Comparison of ENCODE assay signal across 21 cellular contexts in genomic region chr4:92333056-92333455, GRCh38. TPM values are rescaled to one million over a fixed set of nuclear protein-coding genes. Genes with fewer than 3 reads are reported as not detected.
A peak's percentile ranks its signal among the peaks of the same experiment; 100 is the strongest.
DNase-seq lines count a peak whose midpoint lies in the region; ATAC-seq, FAIRE-seq and TF ChIP-seq lines count a peak whose summit lies in the region.
"Had no signal": no experiment of that assay in that cellular context is flagged by ENCODE, and none has a peak within 500 bp of the region (broad histone marks: within the 10 kb centered on the region; RNA-seq: fewer than 3 reads in every experiment).

No MANE protein-coding gene starts in this region.

- no peak overlapping the region for H3K9ac ChIP-seq in H1 (replicated peaks in 1 of 4; ENCODE audit: extremely low read depth in 1 of 4, low read depth in 3 of 4, low read length in 3 of 4)
- H3K9ac ChIP-seq: BLaER1, KMS-11 had no signal

- H3K36me3 ChIP-seq in H1 (ENCODE audit: control insufficient read depth in 2 of 4, insufficient read depth in 4 of 4, low read length in 3 of 4), result no peaks in the 10 kb centered on the region; a peak in 1 of 8 replicates
- H3K36me3 ChIP-seq: BLaER1 had no signal

- H3K27me3 ChIP-seq in H1 (replicated peaks in 1 of 4; ENCODE audit: control insufficient read depth in 3 of 4, extremely low read depth in 1 of 4, insufficient read depth in 3 of 4, low read length in 3 of 4), result no peaks in the 10 kb centered on the region
- H3K27me3 ChIP-seq: BLaER1 had no signal

- no peak overlapping the region for H3K23ac ChIP-seq in H1 (ENCODE audit: insufficient read length)

- 0 out of 4 replicates have a peak, but pooled peaks cover 0 to 3% of the 10 kb centered on the region in 2 experiments for H3K79me2 ChIP-seq in H1 (ENCODE audit: control insufficient read depth in 1 of 2, insufficient read depth in 2 of 2, low read length in 2 of 2)

- H3K4me3 ChIP-seq in H1 (ENCODE audit: extremely low read depth in 1 of 4, insufficient read depth in 2 of 4, low read depth in 3 of 4, low read length in 4 of 4), result no peak overlapping the region
- no peak overlapping the region for H3K4me3 ChIP-seq in skeletal muscle cell (ENCODE audit: low read depth, low read length)
- H3K4me3 ChIP-seq: BLaER1 had no signal

- 100% methylated on average over 2 of the region's 2 CpGs; no CpG with 5 or more reads in 1 of the 2 experiments for WGBS in H1 (ENCODE audit: extremely low coverage in 1 of 2, insufficient coverage in 1 of 2, insufficient read length in 1 of 2, insufficient replicate concordance in 2 of 2, low coverage in 1 of 2, low lambda C conversion rate in 2 of 2, missing lambda C conversion rate in 1 of 2), 2 experiments

- H4K20me1 ChIP-seq in H1 (replicated peaks in 1 of 2; ENCODE audit: control insufficient read depth in 1 of 2, insufficient read depth in 2 of 2, low read length in 2 of 2), result no peaks in the 10 kb centered on the region
- H4K20me1 ChIP-seq: BLaER1 had no signal

- H4K5ac ChIP-seq in H1 (ENCODE audit: insufficient read length, low read depth, low read length), result no peak overlapping the region

- FAIRE-seq in H1 (lab: Jason Lieb, UNC), result no peak
- FAIRE-seq: HTR-8/SVneo had no signal

- H4K8ac ChIP-seq in H1 (ENCODE audit: extremely low read depth, insufficient read depth, low read length), result no peak overlapping the region

- no peak overlapping the region for H2BK120ac ChIP-seq in H1 (replicated peaks; ENCODE audit: low read depth, low read length)

- no peak overlapping the region; the same call in 1 of the 2 replicates for H2BK15ac ChIP-seq in H1 (ENCODE audit: low read length)

- H2BK12ac ChIP-seq in H1 (ENCODE audit: low read depth, low read length), result peak overlapping the region; percentile 11; the same call in 1 of the 2 replicates

- TF ChIP-seq CTCF in H1 (IDR thresholded peaks at IDR 0.05; ENCODE audit: control extremely low read depth in 1 of 3, insufficient read depth in 1 of 3, low read depth in 1 of 3, low read length in 3 of 3), result no peak; a peak in 1 of 4 replicates

- no peak overlapping the region for H3K18ac ChIP-seq in H1 (ENCODE audit: extremely low read depth, low read length)

- in situ Hi-C loops in G401 (cut with HindIII; ENCODE audit: low sequenced_read_pairs), result no loop called here

- H2AK5ac ChIP-seq in H1 (ENCODE audit: low read depth, low read length), result peak overlapping the region; percentile 17; the same call in 1 of the 2 replicates

- CTCF ChIA-PET in H1 (lab: Charles Lee; ENCODE audit: partially characterized antibody), result interaction anchor here (1.0 to 2.2 kb wide), 3 partner anchors 11 to 35 kb away, joined by 3 to 6 read pairs (median 3); no protein-coding TSS in a partner anchor

- H3K4me2 ChIP-seq in H1 (ENCODE audit: insufficient read depth in 1 of 2, low read depth in 2 of 2, low read length in 2 of 2), result no peak overlapping the region
- H3K4me2 ChIP-seq: BLaER1, KMS-11 had no signal

- H3K4ac ChIP-seq in H1 (replicated peaks; ENCODE audit: insufficient read length, low read depth, low read length), result no peak overlapping the region

- TF ChIP-seq RAD21 in H1 (IDR thresholded peaks at IDR 0.05 in 1 of 2, conservative IDR thresholded peaks at IDR 0.05 in 1 of 2; ENCODE audit: low read depth in 2 of 2, low read length in 2 of 2), result no peak

- no peaks in the 10 kb centered on the region for H3K9me3 ChIP-seq in H1 (ENCODE audit: insufficient read depth in 2 of 2, low read depth in 1 of 2, low read length in 1 of 2)
- H3K9me3 ChIP-seq: BLaER1, Caco-2 had no signal

- H3K27ac ChIP-seq in H1 (ENCODE audit: low read depth, low read length), result no peak overlapping the region
- H3K27ac ChIP-seq: BLaER1, KMS-11 had no signal

- ATAC-seq in GM21723 (IDR thresholded peaks at IDR 0.05; ENCODE audit: unreplicated experiment), result no peak

- H3K56ac ChIP-seq in H1 (replicated peaks; ENCODE audit: insufficient read length, low read depth, low read length), result no peak overlapping the region

- H2BK20ac ChIP-seq in H1 (ENCODE audit: low read length), result no peak overlapping the region

- peak overlapping the region; percentile 40 for H3K14ac ChIP-seq in H1 (ENCODE audit: insufficient read length)

- TF ChIP-seq EP300 in H1 (IDR thresholded peaks at IDR 0.05; ENCODE audit: borderline replicate concordance in 1 of 2, low read depth in 2 of 2, low read length in 2 of 2), result no peak

- H3K79me1 ChIP-seq in H1 (ENCODE audit: low read depth, low read length), result peaks cover 2% of the 10 kb centered on the region; the same call in 1 of the 2 replicates

- no peak for TF ChIP-seq POLR2A in H1 (IDR thresholded peaks at IDR 0.05; ENCODE audit: control extremely low read depth in 1 of 2, low read depth in 2 of 2, low read length in 2 of 2)

- H3K4me1 ChIP-seq in H1 (replicated peaks in 1 of 4; ENCODE audit: control insufficient read depth in 3 of 4, insufficient read depth in 4 of 4, low read length in 3 of 4), result peaks cover 0 to 9% (median 2%) of the 10 kb centered on the region in 4 experiments; a peak in 4 of 7 replicates
- H3K4me1 ChIP-seq: BLaER1, Caco-2 had no signal

- H3K23me2 ChIP-seq in H1 (ENCODE audit: low read depth, low read length), result no peaks in the 10 kb centered on the region

- H4K91ac ChIP-seq in H1 (replicated peaks; ENCODE audit: insufficient read length, low read length), result no peak overlapping the region

- POLR2A ChIA-PET in H1 (lab: Charles Lee; ENCODE audit: partially characterized antibody), result no interaction called here

- H2BK5ac ChIP-seq in H1 (ENCODE audit: low read depth, low read length), result no peak overlapping the region

- DNase-seq in G401 (ENCODE audit: low spot score), result peak; percentile 40
- DNase-seq in HT1080 (ENCODE audit: low read depth), result peak; percentile 3
- DNase-seq in H1 (ENCODE audit: low read depth in 1 of 2, low spot score in 2 of 2), result no peak
- peak; percentile 8 for DNase-seq in skeletal muscle cell (ENCODE audit: low read depth)
- DNase-seq in NCI-H82 treated with DMSO at 0.1 percent for 48 hours (lab: John Stamatoyannopoulos, UW; ENCODE audit: unreplicated experiment), result no peak
- no peak for DNase-seq in HK-2 (ENCODE audit: unreplicated experiment)
- DNase-seq: Caco-2; CD4-positive, alpha-beta memory T cell; GDM1; H9; HFFc6; NCI-H1105 treated with DMSO at 0.1 percent for 48 hours; NCI-H2029 treated with DMSO at 0.1 percent for 48 hours; NCI-H226; NCI-H524; NCI-H82; SHP77 had no signal

- H2AFZ ChIP-seq in H1 (ENCODE audit: low read length), result no peak overlapping the region

TF ChIP-seq in H1, 55 proteins besides CTCF, POLR2A, EP300 and RAD21:
- no peak for TF ChIP-seq CEBPB (IDR thresholded peaks at IDR 0.05; ENCODE audit: low read depth, low read length)
- TF ChIP-seq MAX (IDR thresholded peaks at IDR 0.05), result no peak
- TF ChIP-seq E2F6 (IDR thresholded peaks at IDR 0.05), result no peak
- no peak for TF ChIP-seq ZNF274 (IDR thresholded peaks at IDR 0.05; ENCODE audit: borderline replicate concordance, extremely low read depth, low read length)
- TF ChIP-seq POU5F1 (IDR thresholded peaks at IDR 0.05; ENCODE audit: low read depth, low read length), result no peak
- TF ChIP-seq TCF12 (IDR thresholded peaks at IDR 0.05; ENCODE audit: low read depth, low read length), result no peak
- no peak for TF ChIP-seq PHF8 (conservative IDR thresholded peaks at IDR 0.05; ENCODE audit: low read depth, low read length)
- no peak for TF ChIP-seq POLR2AphosphoS5 (IDR thresholded peaks at IDR 0.05; ENCODE audit: low read depth, low read length)
- no peak for TF ChIP-seq RNF2 (IDR thresholded peaks at IDR 0.05; ENCODE audit: borderline replicate concordance, low read depth, low read length, missing control alignments, poor library complexity, severe bottlenecking)
- no peak for TF ChIP-seq SP4 (IDR thresholded peaks at IDR 0.05; ENCODE audit: low read length)

RNA-seq across cellular contexts. Expression of gene GRID2, which starts 29.3 kb away (rescaled TPM):
- not detected in 2 replicates for total RNA-seq in G401 (2014; rRNA removed; shearing (Covaris generic))
- not detected in 2 replicates for total RNA-seq in HT1080 (2014; rRNA removed; shearing (Covaris generic))
- polyA plus RNA-seq in HT1080 (2015; cell fraction: cytosol; rRNA removed), result not detected in 2 replicates
- not detected in 2 replicates for polyA plus RNA-seq in HT1080 (2015; cell fraction: nucleus; rRNA removed)
- 71.7 and 81.9 TPM in 2 replicates for total RNA-seq in H1 (2021; fragmentation: NEBNext Ultra II Directional; extraction: Animal tissue kit (Norgen Biotek cat#: 25700))
- polyA plus RNA-seq in H1 (2011; rRNA removed), result 25.5 and 31.1 TPM in 2 replicates
- polyA plus RNA-seq in H1 (2011; cell fraction: cytosol; rRNA removed), result 31.0 TPM
- 84.4 TPM for polyA plus RNA-seq in H1 (2011; cell fraction: nucleus; rRNA removed)
- 42.2 to 78.3 TPM (median 55.7 TPM) in 4 replicates for polyA plus RNA-seq in H1 (2012, experiment 1 of 2)
- polyA plus RNA-seq in H1 (2012, experiment 2 of 2), result 3.8 TPM
- 45.2 TPM for polyA plus RNA-seq in H1 (2013, experiment 1 of 2)
- 45.6 TPM for polyA plus RNA-seq in H1 (2013, experiment 2 of 2)
- 309 and 326 TPM in 2 replicates for polyA minus RNA-seq in H1 (2011; rRNA and poly(A)+ RNA removed)
- 62.8 TPM for polyA minus RNA-seq in H1 (2011; cell fraction: cytosol; rRNA and poly(A)+ RNA removed)
- polyA minus RNA-seq in H1 (2011; cell fraction: nucleus; rRNA and poly(A)+ RNA removed), result 592 TPM
- total RNA-seq: Caco-2; CD4-positive, alpha-beta memory T cell; HFFc6 had no signal
- polyA plus RNA-seq: CD4-positive, alpha-beta memory T cell had no signal

Comparison
In these comparisons a context has a peak if more than half of its experiments do, and no peak if none do; other contexts are left out.
1. DNase-seq: peak in G401 (single experiment), HT1080 (single experiment) and skeletal muscle cell (single experiment); none in H1 (0 of 2), NCI-H82 treated with DMSO at 0.1 percent for 48 hours (single experiment) and HK-2 (single experiment).
2. RNA of gene GRID2, which starts 29.3 kb away (total RNA-seq): 71.7 to 81.9 TPM in H1; not detected in G401 and not detected in HT1080; every median in the first group is over 10 times any median in the second.